23 cellular contexts compared by ENCODE assay signal in the genomic region with DNA sequence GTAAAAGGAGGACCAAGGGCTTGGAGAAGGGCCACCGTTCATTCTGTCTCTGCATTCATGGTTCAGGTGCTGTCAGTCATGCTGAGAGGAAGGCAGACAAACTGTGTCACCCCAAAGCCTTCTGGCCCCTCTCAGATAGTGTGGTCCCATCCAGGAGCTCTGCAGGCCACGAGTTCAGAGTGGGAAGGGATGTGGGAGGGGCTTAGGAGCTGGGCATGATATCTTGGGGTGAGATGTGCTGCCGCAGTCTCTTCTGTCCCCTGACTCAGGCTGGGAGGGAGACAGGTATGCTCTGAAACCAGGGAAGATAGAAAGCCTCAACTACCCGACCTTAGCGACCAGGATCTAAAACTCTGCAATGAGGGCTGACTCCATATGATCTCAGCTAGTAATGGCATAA. TPM values are rescaled to one million over a fixed set of nuclear protein-coding genes. Genes with fewer than 3 reads are reported as not detected.
"Had no signal": no experiment of that assay in that cellular context is flagged by ENCODE, and none has a peak within 500 bp of the region (broad histone marks: within the 10 kb centered on the region; RNA-seq: fewer than 3 reads in every experiment).

No MANE protein-coding gene starts in this region.

- DNase-seq: IMR-90, Karpas-422, KG1, MG63, NCI-H1092, NCI-H1436, NCI-H187, NCI-H2029, NCI-H2227 treated with DMSO at 0.1 percent for 48 hours, NCI-H524, NCI-H69, NCI-H774, OCI-M1, PC-9, Peyer's patch, SHP77 treated with DMSO at 0.1 percent for 48 hours, SJCRH30, SW 1271, T-cell had no signal

- H3K9me3 ChIP-seq: MG63, Peyer's patch, SJCRH30 had no signal

- H3K27me3 ChIP-seq: MG63, Peyer's patch had no signal

- H3K36me3 Mint-ChIP-seq: T-cell had no signal

- H3K4me1 ChIP-seq: Peyer's patch, SJCRH30 had no signal

- H3K4me3 ChIP-seq: MG63, PC-9, Peyer's patch, SJCRH30, SK-N-MC had no signal

- H3K4me2 ChIP-seq: PC-9 had no signal

- FAIRE-seq: HepG2 had no signal

- H3K36me3 ChIP-seq: MG63, Peyer's patch, SJCRH30 had no signal

- H2AFZ ChIP-seq: PC-9 had no signal

- H3K27ac ChIP-seq: PC-9, Peyer's patch, SJCRH30, SK-N-MC had no signal

- H3K27ac Mint-ChIP-seq: T-cell; T-helper 1 cell treated with Interleukin-12 subunit alpha and Interleukin-12 subunit beta and Interleukin-4 antibody, amounts not matched to agents 30 μg/mL and 1 μg/mL, for 36 hours had no signal

- ATAC-seq: HepG2, Right ventricle myocardium inferior, T-cell had no signal

- H3K9me3 Mint-ChIP-seq: T-cell; T-helper 1 cell treated with Interleukin-12 subunit alpha and Interleukin-12 subunit beta and Interleukin-4 antibody, amounts not matched to agents 30 μg/mL and 1 μg/mL, for 36 hours had no signal

- H3K4me3 Mint-ChIP-seq: T-cell; T-helper 1 cell treated with Interleukin-12 subunit alpha and Interleukin-12 subunit beta and Interleukin-4 antibody, amounts not matched to agents 30 μg/mL and 1 μg/mL, for 36 hours had no signal

RNA-seq across cellular contexts. Expression of gene FAM81A, which starts 45.7 kb away (rescaled TPM):
- total RNA-seq: IMR-90 had no signal
- polyA plus RNA-seq: HepG2, IMR-90 had no signal
